ENCODE assay signal across 16 cellular contexts in genomic region chr11:44083906-44084305, GRCh38. TPM values are rescaled to one million over a fixed set of nuclear protein-coding genes. Genes with fewer than 3 reads are reported as not detected.
DNase-seq lines count a peak whose midpoint lies in the region; ATAC-seq and TF ChIP-seq lines count a peak whose summit lies in the region.
"Had no signal": no experiment of that assay in that cellular context is flagged by ENCODE, and none has a peak within 500 bp of the region (broad histone marks: within the 10 kb centered on the region; RNA-seq: fewer than 3 reads in every experiment).

No MANE protein-coding gene starts in this region.

- TF ChIP-seq POLR2A in uterus (IDR thresholded peaks at IDR 0.05): no peak

- no peaks in the 10 kb centered on the region for H3K4me1 ChIP-seq in uterus

- peaks cover 5% of the 10 kb centered on the region for H3K9me3 Mint-ChIP-seq in endothelial cell (ENCODE audit: unreplicated experiment)

- H3K27ac ChIP-seq in uterus: peak overlapping the region; percentile 66 to 86
- H3K27ac ChIP-seq: C4-2B, GM23248 had no signal

- peaks cover 3% of the 10 kb centered on the region for H3K27me3 Mint-ChIP-seq in endothelial cell (ENCODE audit: unreplicated experiment)
- H3K27me3 Mint-ChIP-seq: CD4-positive, alpha-beta T cell; IgD-negative memory B cell had no signal

- no peak for TF ChIP-seq CTCF in astrocyte of the spinal cord (IDR thresholded peaks at IDR 0.05; ENCODE audit: low read depth, low read length)
- TF ChIP-seq CTCF in endothelial cell (IDR thresholded peaks at IDR 0.05; ENCODE audit: unreplicated experiment): no peak
- no peak for TF ChIP-seq CTCF in uterus (IDR thresholded peaks at IDR 0.05)

- intact Hi-C loops in sciatic nerve (cut with DNase I): no loop called here
- intact Hi-C loops in uterus (cut with DNase I; ENCODE audit: low total_unique reads): no loop called here

- H3K4me3 Mint-ChIP-seq in endothelial cell (ENCODE audit: unreplicated experiment): peak overlapping the region; percentile 47
- H3K4me3 Mint-ChIP-seq: CD4-positive, alpha-beta T cell; IgD-negative memory B cell had no signal

- H3K36me3 Mint-ChIP-seq in endothelial cell (ENCODE audit: low read depth, unreplicated experiment): peaks cover 64% of the 10 kb centered on the region

- H3K4me3 ChIP-seq in astrocyte of the spinal cord (ENCODE audit: low read depth, low read length): no peak overlapping the region
- H3K4me3 ChIP-seq in uterus: no peak overlapping the region
- H3K4me3 ChIP-seq: GM23248 had no signal

- no peak overlapping the region for H3K27ac Mint-ChIP-seq in endothelial cell (ENCODE audit: unreplicated experiment)
- H3K27ac Mint-ChIP-seq: CD4-positive, alpha-beta T cell; IgD-negative memory B cell had no signal

- H3K9me3 ChIP-seq in uterus: no peaks in the 10 kb centered on the region

- no peaks in the 10 kb centered on the region for H3K27me3 ChIP-seq in uterus

- ATAC-seq in sciatic nerve: peak; percentile 55

- no peaks in the 10 kb centered on the region for H3K4me1 Mint-ChIP-seq in endothelial cell (ENCODE audit: unreplicated experiment)
- H3K4me1 Mint-ChIP-seq: IgD-negative memory B cell had no signal

- H3K36me3 ChIP-seq in uterus: no peaks in the 10 kb centered on the region

- in situ Hi-C loops in astrocyte of the spinal cord (cut with HindIII; ENCODE audit: low sequenced_read_pairs): no loop called here

- DNase-seq in astrocyte of the spinal cord (ENCODE audit: low read depth, low spot score) (peak; percentile 10), endothelial cell (ENCODE audit: low spot score) (no peak), sciatic nerve (ENCODE audit: low spot score) (no peak), uterus (peak in 1 of 2 donors; percentile 42), NCI-H2029 treated with DMSO at 0.1 percent for 48 hours (lab: John Stamatoyannopoulos, UW) (no peak), hippocampal formation (lab: John Stamatoyannopoulos, UW) (no peak), NCI-H2227 (lab: John Stamatoyannopoulos, UW; ENCODE audit: unreplicated experiment) (no peak)
- DNase-seq: Caco-2; CD4-positive, alpha-beta T cell; GM23248; HCEC 1CT had no signal

RNA-seq across cellular contexts. Expression of gene EXT2, which starts 11.6 kb away (rescaled TPM):
- total RNA-seq in endothelial cell (ENCODE audit: unreplicated experiment): 96.8 TPM
- total RNA-seq in sciatic nerve: 58.7 TPM
- total RNA-seq in uterus: 100 to 1,000 TPM in 1 of 4 donors, 10 to 100 TPM in 3; 52.6 to 116 (median 81.3) TPM

RNA-seq across cellular contexts. Expression of gene ACCS, which starts 17.8 kb away (rescaled TPM):
- total RNA-seq in endothelial cell (ENCODE audit: unreplicated experiment) (38.8 TPM), sciatic nerve (71.6 TPM), uterus (10 to 100 TPM; 13.1 to 49.4 (median 27.0) TPM)

RNA-seq across cellular contexts. Expression of gene ACCSL, which starts 36.1 kb away (rescaled TPM):
- total RNA-seq in endothelial cell (ENCODE audit: unreplicated experiment) (not detected), sciatic nerve (not detected), uterus (not detected)
- total RNA-seq: A172; Caco-2; CD4-positive, alpha-beta T cell; GM23248; H4; HepG2 had no signal
